ENCODE assay signal across 16 cellular contexts in the genomic region with DNA sequence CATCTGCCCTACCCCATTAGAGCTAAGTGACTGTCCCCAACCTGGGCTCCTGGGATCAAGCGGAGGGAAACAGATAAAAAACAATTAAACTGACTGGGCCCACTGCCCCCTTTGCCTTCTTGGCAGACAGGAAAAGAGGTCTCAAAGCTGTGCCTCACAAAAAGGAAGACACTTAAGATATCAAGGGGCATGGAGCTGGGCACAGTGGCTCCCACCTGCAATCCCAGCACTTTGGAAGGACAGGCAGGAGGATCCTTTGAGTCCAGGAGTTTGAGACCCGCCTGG.
A peak's percentile ranks its signal among the peaks of the same experiment; 100 is the strongest.
DNase-seq lines count a peak whose midpoint lies in the region; TF ChIP-seq lines count a peak whose summit lies in the region.
"Had no signal": no experiment of that assay in that cellular context is flagged by ENCODE, and none has a peak within 500 bp of the region (broad histone marks: within the 10 kb centered on the region; RNA-seq: fewer than 3 reads in every experiment).

No MANE protein-coding gene starts in this region.

- intact Hi-C loops in Caco-2 (cut with micrococcal nuclease; ENCODE audit: unreplicated experiment): loop anchor here (1.0 to 2.0 kb wide), 3 partner anchors 14 to 76 kb away; a partner anchor contains a TSS
- intact Hi-C loops in spleen (cut with DNase I; ENCODE audit: low total_unique reads): no loop called here

- no peaks in the 10 kb centered on the region for H3K27me3 Mint-ChIP-seq in Caco-2 (ENCODE audit: insufficient read depth, unreplicated experiment)
- H3K27me3 Mint-ChIP-seq in endothelial cell (ENCODE audit: unreplicated experiment): peaks cover 5% of the 10 kb centered on the region
- H3K27me3 Mint-ChIP-seq: activated naive CD8-positive, alpha-beta T cell; stimulated activated naive CD8-positive, alpha-beta T cell treated with anti-CD3 and anti-CD28 coated beads, Interleukin-15, Interleukin-2, amounts not matched to agents 100 ng/mL and 50 ng/mL, for 24 hours had no signal

- TF ChIP-seq POLR2A in spleen (IDR thresholded peaks at IDR 0.05): no peak

- H3K9ac ChIP-seq in NT2/D1 (ENCODE audit: insufficient read length, low read depth): peak overlapping the region; percentile 36
- H3K9ac ChIP-seq: parathyroid adenoma had no signal

- H3K4me3 ChIP-seq in Caco-2 (ENCODE audit: low read depth, low read length): no peak overlapping the region
- H3K4me3 ChIP-seq in NT2/D1 (ENCODE audit: insufficient read length, low read depth): no peak overlapping the region
- no peak overlapping the region for H3K4me3 ChIP-seq in spleen
- H3K4me3 ChIP-seq: thyroid gland had no signal

- H3K36me3 Mint-ChIP-seq in Caco-2 (ENCODE audit: insufficient read depth, unreplicated experiment) (no peaks in the 10 kb centered on the region), endothelial cell (ENCODE audit: low read depth, unreplicated experiment) (no peaks in the 10 kb centered on the region)
- H3K36me3 Mint-ChIP-seq: activated naive CD8-positive, alpha-beta T cell; mesothelial cell of epicardium; naive thymus-derived CD8-positive, alpha-beta T cell had no signal

- H3K9me3 ChIP-seq in Caco-2: no peaks in the 10 kb centered on the region
- no peaks in the 10 kb centered on the region for H3K9me3 ChIP-seq in NT2/D1 (ENCODE audit: insufficient read depth, low read length)
- H3K9me3 ChIP-seq in spleen: no peaks in the 10 kb centered on the region
- H3K9me3 ChIP-seq: thyroid gland had no signal

- H3K4me3 Mint-ChIP-seq in Caco-2 (ENCODE audit: unreplicated experiment) (no peak overlapping the region), endothelial cell (ENCODE audit: unreplicated experiment) (no peak overlapping the region)

- H3K36me3 ChIP-seq in Caco-2 (ENCODE audit: control insufficient read depth, insufficient read depth, low read length): no peaks in the 10 kb centered on the region
- H3K36me3 ChIP-seq in NT2/D1 (ENCODE audit: insufficient read depth, insufficient read length, low read length): no peaks in the 10 kb centered on the region
- no peaks in the 10 kb centered on the region for H3K36me3 ChIP-seq in spleen
- H3K36me3 ChIP-seq: thyroid gland had no signal

- peaks cover 21% of the 10 kb centered on the region for H3K4me1 ChIP-seq in Caco-2
- peaks cover 12% of the 10 kb centered on the region for H3K4me1 ChIP-seq in NT2/D1 (ENCODE audit: insufficient read depth, insufficient read length)
- H3K4me1 ChIP-seq in spleen: peaks cover 0 to 46% (median 27%) of the 10 kb centered on the region in 6 donors
- H3K4me1 ChIP-seq: parathyroid adenoma had no signal

- no peaks in the 10 kb centered on the region for H3K9me3 Mint-ChIP-seq in Caco-2 (ENCODE audit: unreplicated experiment)
- no peaks in the 10 kb centered on the region for H3K9me3 Mint-ChIP-seq in endothelial cell (ENCODE audit: unreplicated experiment)
- H3K9me3 Mint-ChIP-seq: naive thymus-derived CD8-positive, alpha-beta T cell; stimulated activated naive CD8-positive, alpha-beta T cell treated with anti-CD3 and anti-CD28 coated beads, Interleukin-15, Interleukin-2, amounts not matched to agents 100 ng/mL and 50 ng/mL, for 24 hours; T-helper 1 cell treated with Interleukin-12 subunit alpha and Interleukin-12 subunit beta and Interleukin-4 antibody, amounts not matched to agents 30 μg/mL and 1 μg/mL, for 36 hours had no signal

- peaks cover 17% of the 10 kb centered on the region for H3K4me1 Mint-ChIP-seq in Caco-2 (ENCODE audit: low read depth, unreplicated experiment)
- peaks cover 16% of the 10 kb centered on the region for H3K4me1 Mint-ChIP-seq in endothelial cell (ENCODE audit: unreplicated experiment)

- BruUV-seq in Caco-2 (replicated peaks; lab: Mats Ljungman, UMichigan): no TSS peak

- CTCF ChIA-PET in Caco-2 (lab: Charles Lee): interaction anchor here (0.8 to 1.0 kb wide), 2 partner anchors 32 to 301 kb away, joined by 3 read pairs; no protein-coding TSS in a partner anchor

- no peak for DNase-seq in Caco-2
- DNase-seq in NT2/D1 (ENCODE audit: low read depth, low spot score): no peak
- no peak for DNase-seq in endothelial cell (ENCODE audit: low spot score)
- DNase-seq in spleen: no peak
- no peak for DNase-seq in stimulated activated CD4-positive, alpha-beta T cell treated with anti-CD3 and anti-CD28 coated beads, Interleukin-2, amount 100 ng/mL, for 24 hours
- no peak for DNase-seq in DMS53 (lab: John Stamatoyannopoulos, UW)
- DNase-seq in NCI-H748 treated with DMSO at 0.1 percent for 48 hours (lab: John Stamatoyannopoulos, UW): no peak
- DNase-seq: DMS79 had no signal

- 86 to 98% (median 94%) methylated on average over 2 of the region's 2 CpGs for WGBS in spleen, 5 donors

- TF ChIP-seq CTCF in Caco-2 (IDR thresholded peaks at IDR 0.05; ENCODE audit: insufficient read depth in 1 of 2, low read depth in 1 of 2, low read length in 1 of 2, severe bottlenecking in 1 of 2, unreplicated experiment in 1 of 2) (no peak), endothelial cell (IDR thresholded peaks at IDR 0.05; ENCODE audit: unreplicated experiment) (no peak), spleen (IDR thresholded peaks at IDR 0.05 in 8 of 11, conservative IDR thresholded peaks at IDR 0.05 in 3 of 11) (no peak)

- POLR2A ChIA-PET in Caco-2 (lab: Charles Lee): no interaction called here

- no peaks in the 10 kb centered on the region for H3K27me3 ChIP-seq in Caco-2 (replicated peaks; ENCODE audit: control insufficient read depth, insufficient read depth, low read length)
- no peaks in the 10 kb centered on the region for H3K27me3 ChIP-seq in NT2/D1 (ENCODE audit: insufficient read depth, insufficient read length)
- no peaks in the 10 kb centered on the region for H3K27me3 ChIP-seq in spleen (replicated peaks in 1 of 7)
- H3K27me3 ChIP-seq: thyroid gland had no signal

- H3K27ac Mint-ChIP-seq in Caco-2 (ENCODE audit: unreplicated experiment): peak overlapping the region; percentile 40
- peak overlapping the region; percentile 78 for H3K27ac Mint-ChIP-seq in endothelial cell (ENCODE audit: unreplicated experiment)

- peak overlapping the region in 5 of 8 donors; percentile 12 to 97 (median 93) for H3K27ac ChIP-seq in spleen
- H3K27ac ChIP-seq: SK-N-MC had no signal
